8 cellular contexts compared by ENCODE assay signal in the genomic region with DNA sequence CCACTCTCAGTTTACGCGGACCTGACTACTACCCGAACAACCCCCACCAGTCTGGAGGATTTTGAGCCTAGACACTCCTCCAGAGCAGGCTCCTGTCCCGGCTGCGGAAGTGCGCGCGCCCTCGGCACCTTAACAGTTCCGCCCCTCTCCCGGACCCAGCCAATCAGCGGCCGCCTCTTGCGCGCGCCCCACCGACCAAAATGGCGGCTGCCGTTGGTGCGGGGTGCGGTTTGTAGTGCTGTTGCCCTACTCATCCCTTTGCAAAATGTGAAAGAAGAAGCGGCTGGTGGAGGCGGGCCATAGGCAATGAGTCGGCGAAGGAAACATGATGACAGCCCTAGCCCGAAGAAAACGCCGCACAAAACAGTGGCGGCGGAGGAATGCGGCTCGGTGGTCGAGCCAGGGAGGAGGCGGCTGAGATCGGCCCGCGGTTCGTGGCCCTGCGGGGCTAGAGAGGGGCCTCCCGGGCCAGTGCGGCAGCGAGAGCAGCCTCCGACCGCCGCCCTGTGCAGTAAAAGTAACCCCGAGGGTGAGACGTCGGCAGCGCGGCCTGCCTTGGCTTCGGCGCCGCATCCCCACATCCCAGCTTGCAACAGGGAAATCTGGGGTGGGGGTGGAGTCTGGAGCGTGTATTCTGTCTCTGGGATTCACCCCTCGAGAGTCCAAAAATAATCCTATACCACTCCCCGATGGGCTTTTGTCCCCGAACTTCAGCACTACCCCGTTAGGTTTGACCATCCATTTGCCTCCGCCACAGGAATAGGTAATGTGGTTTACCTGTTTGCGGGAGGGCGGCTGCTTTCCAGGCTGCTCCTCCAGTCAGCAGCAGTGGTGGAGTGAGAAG. TPM values are rescaled to one million over a fixed set of nuclear protein-coding genes. Genes with fewer than 3 reads are reported as not detected.
DNase-seq lines count a peak whose midpoint lies in the region; ATAC-seq and TF ChIP-seq lines count a peak whose summit lies in the region.

A gene (plus strand): TSS at position 191 of the 844 bp plus-strand sequence. CDS start 116 bp downstream, at position 307.

- in situ Hi-C loops in transverse colon (cut with MboI; ENCODE audit: low pct_ligation_motif_present in 1 of 4, low pct_unique_long_range_greater_than_20kb in 1 of 4, low sequenced_read_pairs in 3 of 4): no loop called here

- no peaks in the 10 kb centered on the region for H3K27me3 ChIP-seq in adrenal gland
- no peaks in the 10 kb centered on the region for H3K27me3 ChIP-seq in trophoblast cell (ENCODE audit: insufficient read depth, low read length)
- H3K27me3 ChIP-seq in transverse colon: no peaks in the 10 kb centered on the region

- H3K4me1 ChIP-seq in adrenal gland (replicated peaks in 1 of 2) (peaks cover 33 to 50% of the 10 kb centered on the region in 2 donors), trophoblast cell (ENCODE audit: control insufficient read depth in 1 of 2, insufficient read depth in 2 of 2, low read length in 2 of 2) (no peaks in the 10 kb centered on the region), transverse colon (peaks cover 4 to 12% (median 9%) of the 10 kb centered on the region in 4 donors)

- DNase-seq in GM12864 (ENCODE audit: low read depth) (peak; percentile 71), NCI-H1436 (lab: John Stamatoyannopoulos, UW) (peak; percentile 88), T follicular helper cell (ENCODE audit: low read depth) (peak; percentile 91), adrenal gland (peak; percentile 93 to 96 (median 95)), cardiac septum (ENCODE audit: low spot score) (peak; percentile 96), trophoblast cell (peak; percentile 94 to 96), transverse colon (peak; percentile 95)

- TF ChIP-seq POLR2A in adrenal gland (IDR thresholded peaks at IDR 0.05) (peak; percentile 67 to 90), transverse colon (IDR thresholded peaks at IDR 0.05) (peak; percentile 75)

- peak within 1 kb of the TSS; percentile 99 for H3K9ac ChIP-seq in trophoblast cell (ENCODE audit: low read length)

- H3K36me3 ChIP-seq in adrenal gland (replicated peaks in 1 of 2) (no peaks in the 10 kb centered on the region), trophoblast cell (ENCODE audit: control insufficient read depth in 1 of 2, insufficient read depth in 2 of 2, low read length in 2 of 2) (no peaks in the 10 kb centered on the region), transverse colon (no peaks in the 10 kb centered on the region)

- peak within 1 kb of the TSS; percentile 11 for H3K4ac ChIP-seq in trophoblast cell (ENCODE audit: low read depth, low read length)

- H2BK120ac ChIP-seq in trophoblast cell (ENCODE audit: insufficient read depth, low read length, poor library complexity): peak within 1 kb of the TSS; percentile 89

- no peak within 1 kb of the TSS for H2BK12ac ChIP-seq in trophoblast cell (ENCODE audit: low read length)

- H3K23ac ChIP-seq in trophoblast cell (ENCODE audit: low read length): no peak within 1 kb of the TSS

- peak within 1 kb of the TSS; percentile 86 for H4K91ac ChIP-seq in trophoblast cell (ENCODE audit: low read depth, low read length)

- peak within 1 kb of the TSS; percentile 97 for H3K18ac ChIP-seq in trophoblast cell (ENCODE audit: low read length)

- peak within 1 kb of the TSS; percentile 97 for H3K14ac ChIP-seq in trophoblast cell (ENCODE audit: low read length)

- H2AK5ac ChIP-seq in trophoblast cell (ENCODE audit: low read length): peak within 1 kb of the TSS; percentile 62

- ATAC-seq in HG02759 (IDR thresholded peaks at IDR 0.05; ENCODE audit: unreplicated experiment): peak; percentile 100

- H3K27ac ChIP-seq in adrenal gland (peak within 1 kb of the TSS; percentile 92 to 99 (median 97)), trophoblast cell (ENCODE audit: low read depth, low read length) (peak within 1 kb of the TSS; percentile 59), transverse colon (peak within 1 kb of the TSS; percentile 92 to 94 (median 93))

- H2BK5ac ChIP-seq in trophoblast cell (ENCODE audit: low read depth, low read length, poor library complexity): peak within 1 kb of the TSS; percentile 88

- H3K4me3 ChIP-seq in GM12864 (ENCODE audit: low read depth, low read length) (peak within 1 kb of the TSS; percentile 90), adrenal gland (peak within 1 kb of the TSS; percentile 66 to 89 (median 80)), trophoblast cell (ENCODE audit: low read depth, low read length) (peak within 1 kb of the TSS; percentile 97), transverse colon (peak within 1 kb of the TSS; percentile 63 to 92 (median 79))

- H3K9me3 ChIP-seq in adrenal gland (replicated peaks in 1 of 3) (no peaks in the 10 kb centered on the region), trophoblast cell (ENCODE audit: insufficient read depth, low read depth, low read length) (no peaks in the 10 kb centered on the region), transverse colon (no peaks in the 10 kb centered on the region)

- H3K79me1 ChIP-seq in trophoblast cell (ENCODE audit: low read length): peaks cover 6% of the 10 kb centered on the region

- H4K8ac ChIP-seq in trophoblast cell (ENCODE audit: low read depth, low read length): peak within 1 kb of the TSS; percentile 96

- peak within 1 kb of the TSS; percentile 92 for H2AFZ ChIP-seq in trophoblast cell (ENCODE audit: insufficient read depth, low read length, poor library complexity)

- intact Hi-C loops in adrenal gland (cut with DNase I): no loop called here
- intact Hi-C loops in cardiac septum (cut with DNase I): no loop called here
- intact Hi-C loops in transverse colon (cut with DNase I; ENCODE audit: low total_unique reads): no loop called here

- TF ChIP-seq CTCF in GM12864 (IDR thresholded peaks at IDR 0.05; ENCODE audit: low read depth, low read length, missing control alignments) (no peak), adrenal gland (IDR thresholded peaks at IDR 0.05) (no peak), transverse colon (IDR thresholded peaks at IDR 0.05) (no peak)

- no peak for TF ChIP-seq EP300 in transverse colon (IDR thresholded peaks at IDR 0.05; ENCODE audit: low read depth)

- WGBS in adrenal gland, 4 donors: 0 to 2% (median 1%) methylated on average over 24 to 61 of the region's 61 CpGs
- WGBS in trophoblast cell (ENCODE audit: extremely low coverage, insufficient coverage, insufficient read length): no CpG with 5 or more reads among the region's 61 CpGs
- WGBS in transverse colon (ENCODE audit: low coverage in 1 of 2), 2 donors: 0% methylated on average over 11 to 37 of the region's 61 CpGs

- H4K12ac ChIP-seq in trophoblast cell (ENCODE audit: low read depth, low read length): peak within 1 kb of the TSS; percentile 97

- peak within 1 kb of the TSS; percentile 96 for H3K4me2 ChIP-seq in trophoblast cell (ENCODE audit: low read length)

- H3K79me2 ChIP-seq in trophoblast cell (ENCODE audit: control insufficient read depth, insufficient read depth, low read length, poor library complexity): peaks cover 5% of the 10 kb centered on the region

RNA-seq across cellular contexts. Expression of the gene that starts here (rescaled TPM):
- total RNA-seq in adrenal gland: 10 to 100 TPM in 7 of 8 donors, 1 to 10 TPM in 1; 7.9 to 54.7 (median 24.1) TPM
- polyA plus RNA-seq in adrenal gland: 10 to 100 TPM; 15.6 to 25.9 (median 19.7) TPM
- 4.8 TPM for total RNA-seq in cardiac septum
- polyA plus RNA-seq in trophoblast cell (2013): 7.8 and 8.3 TPM in 2 replicates
- total RNA-seq in transverse colon: 10 to 100 TPM in 2 of 4 donors, 1 to 10 TPM in 2; 2.2 to 12.1 (median 9.6) TPM

Comparison
In these comparisons a context has a peak if more than half of its experiments do, and no peak if none do; other contexts are left out.
1. Peak in every context shown above with its lines: DNase-seq, ATAC-seq, H3K4me3 ChIP-seq and H3K27ac ChIP-seq.